ENCODE assay signal across 15 cellular contexts in the genomic region with DNA sequence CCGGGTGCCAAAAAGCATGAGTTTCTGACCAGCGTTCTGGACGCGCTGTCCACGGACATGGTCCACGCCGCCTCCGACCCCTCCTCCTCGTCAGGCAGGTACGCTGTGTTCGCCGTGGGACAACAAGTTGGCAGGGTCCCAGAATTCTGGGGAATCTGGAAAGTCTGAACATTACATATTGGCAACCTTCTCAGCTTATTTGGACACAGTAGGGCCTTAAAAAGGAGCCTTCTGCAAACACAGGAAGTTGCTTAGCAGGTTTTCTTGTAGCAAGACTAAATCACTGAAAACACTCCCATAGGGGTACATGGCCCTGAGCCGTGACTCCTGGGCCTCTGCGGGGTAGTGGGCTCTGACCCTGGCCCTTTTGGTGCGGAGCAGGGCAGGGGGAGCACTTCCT.
"Had no signal": no experiment of that assay in that cellular context is flagged by ENCODE, and none has a peak within 500 bp of the region (broad histone marks: within the 10 kb centered on the region; RNA-seq: fewer than 3 reads in every experiment).

No MANE protein-coding gene starts in this region.

- H3K27ac ChIP-seq: cardiac muscle cell, gastrocnemius medialis, SJSA1, thoracic aorta had no signal

- DNase-seq: activated CD4-positive, alpha-beta T cell treated with anti-CD3 and anti-CD28 coated beads for 36 hours; activated CD8-positive, alpha-beta memory T cell treated with anti-CD3 and anti-CD28 coated beads, Interleukin-2, amount 50 U/mL, for 4 hours; activated CD8-positive, alpha-beta T cell treated with anti-CD3 and anti-CD28 coated beads for 36 hours; activated gamma-delta T cell treated with Interleukin-2 at 50 U/mL for 16 hours; activated T-cell treated with anti-CD3 and anti-CD28 coated beads, Interleukin-2, amount 50 U/mL, for 72 hours; aorta; gastrocnemius medialis; naive thymus-derived CD8-positive, alpha-beta T cell; stimulated activated CD4-positive, alpha-beta T cell treated with anti-CD3 and anti-CD28 coated beads, Interleukin-4, amount 100 ng/mL, for 1 hour; stimulated activated CD8-positive, alpha-beta memory T cell treated with anti-CD3 and anti-CD28 coated beads, Interleukin-4, amount 100 ng/mL, for 48 hours; stimulated activated naive CD8-positive, alpha-beta T cell treated with anti-CD3 and anti-CD28 coated beads, Interleukin-15, Interleukin-2, amounts not matched to agents 100 U/mL and 50 U/mL, for 24 hours; SW 1271 had no signal

- H3K27me3 ChIP-seq: cardiac muscle cell, SJSA1 had no signal

- H3K4me3 Mint-ChIP-seq: activated CD4-positive, alpha-beta T cell treated with anti-CD3 and anti-CD28 coated beads for 36 hours; activated CD8-positive, alpha-beta T cell treated with anti-CD3 and anti-CD28 coated beads for 36 hours; activated T-cell treated with anti-CD3 and anti-CD28 coated beads, Interleukin-2, amount 50 U/mL, for 72 hours; naive thymus-derived CD8-positive, alpha-beta T cell had no signal

- H3K4me1 Mint-ChIP-seq: activated CD4-positive, alpha-beta T cell treated with anti-CD3 and anti-CD28 coated beads for 36 hours; naive thymus-derived CD8-positive, alpha-beta T cell had no signal

- H3K4me1 ChIP-seq: gastrocnemius medialis, SJSA1 had no signal

- H3K9me3 Mint-ChIP-seq: activated CD8-positive, alpha-beta T cell treated with anti-CD3 and anti-CD28 coated beads for 36 hours; naive thymus-derived CD8-positive, alpha-beta T cell had no signal

- H3K4me3 ChIP-seq: cardiac muscle cell, gastrocnemius medialis, SJSA1, thoracic aorta had no signal

- H3K36me3 ChIP-seq: cardiac muscle cell, gastrocnemius medialis, SJSA1 had no signal

- ATAC-seq: activated CD4-positive, alpha-beta T cell treated with anti-CD3 and anti-CD28 coated beads for 36 hours; activated CD8-positive, alpha-beta T cell treated with anti-CD3 and anti-CD28 coated beads for 36 hours; activated T-cell treated with anti-CD3 and anti-CD28 coated beads, Interleukin-2, amount 50 U/mL, for 72 hours; gastrocnemius medialis; naive thymus-derived CD8-positive, alpha-beta T cell; stimulated activated naive CD8-positive, alpha-beta T cell treated with anti-CD3 and anti-CD28 coated beads, Interleukin-15, Interleukin-2, amounts not matched to agents 100 U/mL and 50 U/mL, for 24 hours had no signal

- H3K27ac Mint-ChIP-seq: activated CD4-positive, alpha-beta T cell treated with anti-CD3 and anti-CD28 coated beads for 36 hours; activated CD8-positive, alpha-beta T cell treated with anti-CD3 and anti-CD28 coated beads for 36 hours; activated T-cell treated with anti-CD3 and anti-CD28 coated beads, Interleukin-2, amount 50 U/mL, for 72 hours had no signal

- H3K36me3 Mint-ChIP-seq: naive thymus-derived CD8-positive, alpha-beta T cell had no signal

- H3K9me3 ChIP-seq: gastrocnemius medialis, thoracic aorta had no signal
